20 cellular contexts compared by ENCODE assay signal in genomic region chr9:117081641-117082317, GRCh38.
DNase-seq lines count a peak whose midpoint lies in the region; ATAC-seq lines count a peak whose summit lies in the region.
"Had no signal": no experiment of that assay in that cellular context is flagged by ENCODE, and none has a peak within 500 bp of the region (broad histone marks: within the 10 kb centered on the region; RNA-seq: fewer than 3 reads in every experiment).

No MANE protein-coding gene starts in this region.

- no peak for ATAC-seq in GM19351 (IDR thresholded peaks at IDR 0.05; ENCODE audit: unreplicated experiment)
- ATAC-seq in natural killer cell treated with Interleukin-12 subunit alpha and Interleukin-12 subunit beta and Interleukin-15 and Interleukin-18, amount 100 ng/mL, for 72 hours = no peak
- ATAC-seq: activated naive CD4-positive, alpha-beta T cell treated with anti-CD3 and anti-CD28 coated beads, Interleukin-2, amount 50 U/mL, for 72 hours; natural killer cell; pancreas; stimulated activated naive CD8-positive, alpha-beta T cell treated with anti-CD3 and anti-CD28 coated beads, Interleukin-15, Interleukin-2, amounts not matched to agents 100 U/mL and 50 U/mL, for 24 hours had no signal

- H3K9me3 Mint-ChIP-seq in natural killer cell treated with Interleukin-12 subunit alpha and Interleukin-12 subunit beta and Interleukin-15 and Interleukin-18, amount 100 ng/mL, for 72 hours = peaks cover 8% of the 10 kb centered on the region

- H3K27me3 Mint-ChIP-seq in natural killer cell treated with Interleukin-12 subunit alpha and Interleukin-12 subunit beta and Interleukin-15 and Interleukin-18, amount 100 ng/mL, for 72 hours = no peaks in the 10 kb centered on the region
- H3K27me3 Mint-ChIP-seq: CD4-positive, alpha-beta T cell; central memory CD8-positive, alpha-beta T cell had no signal

- no peak overlapping the region for H3K4me3 Mint-ChIP-seq in natural killer cell treated with Interleukin-12 subunit alpha and Interleukin-12 subunit beta and Interleukin-15 and Interleukin-18, amount 100 ng/mL, for 72 hours
- H3K4me3 Mint-ChIP-seq: CD4-positive, alpha-beta T cell; central memory CD8-positive, alpha-beta T cell; natural killer cell had no signal

- H3K4me1 Mint-ChIP-seq in natural killer cell treated with Interleukin-12 subunit alpha and Interleukin-12 subunit beta and Interleukin-15 and Interleukin-18, amount 100 ng/mL, for 72 hours (ENCODE audit: low read depth in 2 of 2) = no peaks in the 10 kb centered on the region
- H3K4me1 Mint-ChIP-seq: central memory CD8-positive, alpha-beta T cell; natural killer cell had no signal

- in situ Hi-C loops in G401 (cut with HindIII; ENCODE audit: low sequenced_read_pairs) = no loop called here

- DNase-seq in G401 (ENCODE audit: low spot score) (peak; percentile 43), LHCN-M2 (ENCODE audit: low read depth) (peak; percentile 92), NCI-H82 treated with DMSO at 0.1 percent for 48 hours (lab: John Stamatoyannopoulos, UW; ENCODE audit: unreplicated experiment) (peak; percentile 34), myocyte (ENCODE audit: low read depth) (peak; percentile 97), mucosa of gallbladder (ENCODE audit: low spot score) (no peak)
- no peak for DNase-seq in natural killer cell treated with Interleukin-12 subunit alpha and Interleukin-12 subunit beta and Interleukin-15 and Interleukin-18, amount 100 ng/mL, for 72 hours (ENCODE audit: low spot score)
- DNase-seq: activated CD4-positive, CD25-positive, alpha-beta regulatory T cell treated with anti-CD3 and anti-CD28 coated beads, Interleukin-2, amount 50 U/mL, for 72 hours; activated CD8-positive, alpha-beta memory T cell treated with anti-CD3 and anti-CD28 coated beads for 24 hours; CD4-positive, alpha-beta T cell; effector CD4-positive, alpha-beta T cell; Karpas-422; mesendoderm; natural killer cell; NCI-H146; pancreas; stimulated activated naive CD8-positive, alpha-beta T cell treated with anti-CD3 and anti-CD28 coated beads, Interleukin-15, Interleukin-2, amounts not matched to agents 100 U/mL and 50 U/mL, for 24 hours; tibial artery had no signal

- H3K27ac Mint-ChIP-seq in natural killer cell treated with Interleukin-12 subunit alpha and Interleukin-12 subunit beta and Interleukin-15 and Interleukin-18, amount 100 ng/mL, for 72 hours = no peak overlapping the region
- H3K27ac Mint-ChIP-seq: activated naive CD4-positive, alpha-beta T cell treated with anti-CD3 and anti-CD28 coated beads, Interleukin-2, amount 50 U/mL, for 72 hours; CD4-positive, alpha-beta T cell; natural killer cell had no signal

- H3K36me3 Mint-ChIP-seq in natural killer cell treated with Interleukin-12 subunit alpha and Interleukin-12 subunit beta and Interleukin-15 and Interleukin-18, amount 100 ng/mL, for 72 hours = no peaks in the 10 kb centered on the region
- H3K36me3 Mint-ChIP-seq: activated naive CD4-positive, alpha-beta T cell treated with anti-CD3 and anti-CD28 coated beads, Interleukin-2, amount 50 U/mL, for 72 hours; natural killer cell had no signal

Comparison
In these comparisons a context has a peak if more than half of its experiments do, and no peak if none do; other contexts are left out.
1. DNase-seq: peak in G401 (single experiment), LHCN-M2 (single experiment), NCI-H82 treated with DMSO at 0.1 percent for 48 hours (single experiment) and myocyte (single experiment); none in mucosa of gallbladder (single experiment) and natural killer cell treated with Interleukin-12 subunit alpha and Interleukin-12 subunit beta and Interleukin-15 and Interleukin-18, amount 100 ng/mL, for 72 hours (single experiment).